Comparison of ENCODE assay signal across 23 cellular contexts in genomic region chr1:16338961-16339360, GRCh38. TPM values are rescaled to one million over a fixed set of nuclear protein-coding genes. Genes with fewer than 3 reads are reported as not detected.
DNase-seq lines count a peak whose midpoint lies in the region; ATAC-seq and TF ChIP-seq lines count a peak whose summit lies in the region.
"Had no signal": no experiment of that assay in that cellular context is flagged by ENCODE, and none has a peak within 500 bp of the region (broad histone marks: within the 10 kb centered on the region; RNA-seq: fewer than 3 reads in every experiment).

No MANE protein-coding gene starts in this region.

- ATAC-seq in WTC11 (no peak), HG03108 (IDR thresholded peaks at IDR 0.05; ENCODE audit: unreplicated experiment) (no peak), HG02571 (IDR thresholded peaks at IDR 0.05; ENCODE audit: unreplicated experiment) (no peak)
- ATAC-seq: HCT116, Panc1 had no signal

- TF ChIP-seq EP300 in suprapubic skin (IDR thresholded peaks at IDR 0.05), result no peak

- CTCF ChIA-PET in WTC11 (lab: Charles Lee), result no interaction called here

- H3K4me1 ChIP-seq in suprapubic skin, result no peaks in the 10 kb centered on the region
- H3K4me1 ChIP-seq in thyroid gland, result peaks cover 3 to 8% of the 10 kb centered on the region in 2 donors

- no peak overlapping the region for H3K4me3 ChIP-seq in suprapubic skin
- H3K4me3 ChIP-seq in thyroid gland (replicated peaks in 1 of 3), result no peak overlapping the region

- H3K27me3 Mint-ChIP-seq in activated T-cell treated with anti-CD3 and anti-CD28 coated beads, Interleukin-2, amount 50 U/mL, for 24 hours, result no peaks in the 10 kb centered on the region
- no peaks in the 10 kb centered on the region for H3K27me3 Mint-ChIP-seq in WTC11 (ENCODE audit: low read depth)

- TF ChIP-seq POLR2A in suprapubic skin (IDR thresholded peaks at IDR 0.05), result no peak
- no peak for TF ChIP-seq POLR2A in thyroid gland (IDR thresholded peaks at IDR 0.05)

- H3K4me3 Mint-ChIP-seq in activated T-cell treated with anti-CD3 and anti-CD28 coated beads, Interleukin-2, amount 50 U/mL, for 24 hours, result no peak overlapping the region
- H3K4me3 Mint-ChIP-seq in WTC11, result no peak overlapping the region

- H3K27me3 ChIP-seq in suprapubic skin (no peaks in the 10 kb centered on the region), thyroid gland (no peaks in the 10 kb centered on the region)

- POLR2A ChIA-PET in WTC11 (lab: Charles Lee), result no interaction called here

- intact Hi-C loops in thyroid gland (cut with DNase I), result no loop called here

- peaks cover 12% of the 10 kb centered on the region for H3K36me3 Mint-ChIP-seq in activated T-cell treated with anti-CD3 and anti-CD28 coated beads, Interleukin-2, amount 50 U/mL, for 24 hours (ENCODE audit: low read depth)
- H3K36me3 Mint-ChIP-seq in WTC11, result no peaks in the 10 kb centered on the region

- no peak for TF ChIP-seq CTCF in WTC11 (IDR thresholded peaks at IDR 0.05)
- no peak for TF ChIP-seq CTCF in suprapubic skin (IDR thresholded peaks at IDR 0.05)
- no peak for TF ChIP-seq CTCF in thyroid gland (IDR thresholded peaks at IDR 0.05)

- H3K4me1 Mint-ChIP-seq in activated T-cell treated with anti-CD3 and anti-CD28 coated beads, Interleukin-2, amount 50 U/mL, for 24 hours (ENCODE audit: low read depth), result peaks cover 30% of the 10 kb centered on the region
- peaks cover 14% of the 10 kb centered on the region for H3K4me1 Mint-ChIP-seq in WTC11

- no peak overlapping the region for H3K27ac Mint-ChIP-seq in activated T-cell treated with anti-CD3 and anti-CD28 coated beads, Interleukin-2, amount 50 U/mL, for 24 hours
- peak overlapping the region; percentile 1; the same call in 1 of the 2 replicates for H3K27ac Mint-ChIP-seq in WTC11

- no peaks in the 10 kb centered on the region for H3K36me3 ChIP-seq in suprapubic skin
- no peaks in the 10 kb centered on the region for H3K36me3 ChIP-seq in thyroid gland

- 93% methylated on average over 5 of the region's 5 CpGs for WGBS in suprapubic skin
- 96 to 97% methylated on average over 5 of the region's 5 CpGs for WGBS in thyroid gland, 2 donors

- H3K9me3 ChIP-seq in suprapubic skin (no peaks in the 10 kb centered on the region), thyroid gland (no peaks in the 10 kb centered on the region)

- DNase-seq in activated T-cell treated with anti-CD3 and anti-CD28 coated beads, Interleukin-2, amount 50 U/mL, for 24 hours, result peak; percentile 0
- DNase-seq in activated T-cell treated with anti-CD3 and anti-CD28 coated beads, Interleukin-2, amount 50 U/mL, for 1 hour, result no peak
- no peak for DNase-seq in WTC11 (ENCODE audit: low spot score)
- DNase-seq in iris pigment epithelial cell (ENCODE audit: low read depth), result peak; percentile 17
- DNase-seq in suprapubic skin (ENCODE audit: low spot score in 2 of 2), result peak; percentile 13 to 35
- no peak for DNase-seq in thyroid gland
- DNase-seq: 8988T, ACHN, DMS153, DND-41, KBM-7, MV-4-11, NCI-H1105, NCI-H146, NCI-H1930, NCI-H2107, NCI-H526 treated with DMSO at 0.1 percent for 48 hours, SHP77 had no signal

- H3K9me3 Mint-ChIP-seq in activated T-cell treated with anti-CD3 and anti-CD28 coated beads, Interleukin-2, amount 50 U/mL, for 24 hours, result no peaks in the 10 kb centered on the region
- H3K9me3 Mint-ChIP-seq in WTC11, result peaks cover 4% of the 10 kb centered on the region

- H3K27ac ChIP-seq in suprapubic skin, result no peak overlapping the region
- no peak overlapping the region for H3K27ac ChIP-seq in thyroid gland
- H3K27ac ChIP-seq: RWPE1 had no signal

TF ChIP-seq in WTC11, 78 proteins besides CTCF, POLR2A, EP300 and RAD21:
- no peak for TF ChIP-seq GTF2I (CRISPR knock-in tag; conservative IDR thresholded peaks at IDR 0.05)
- no peak for TF ChIP-seq E2F4 (CRISPR knock-in tag; IDR thresholded peaks at IDR 0.05; ENCODE audit: borderline replicate concordance, low read depth)
- no peak for TF ChIP-seq ZNF232 (CRISPR knock-in tag; IDR thresholded peaks at IDR 0.05)
- TF ChIP-seq ARID4B (CRISPR knock-in tag; IDR thresholded peaks at IDR 0.05; ENCODE audit: borderline replicate concordance), result no peak
- no peak for TF ChIP-seq AR (CRISPR knock-in tag; IDR thresholded peaks at IDR 0.05)
- no peak for TF ChIP-seq ATF2 (CRISPR knock-in tag; IDR thresholded peaks at IDR 0.05; ENCODE audit: borderline replicate concordance, low read depth)
- no peak for TF ChIP-seq ZNF423 (CRISPR knock-in tag; IDR thresholded peaks at IDR 0.05)
- no peak for TF ChIP-seq JAZF1 (CRISPR knock-in tag; IDR thresholded peaks at IDR 0.05)

RNA-seq across cellular contexts. Expression of gene FBXO42, which starts 13.3 kb away (rescaled TPM):
- total RNA-seq in WTC11 (2021) (16.6 to 18.0 TPM (median 17.5 TPM) in 3 replicates), suprapubic skin (10 to 100 TPM; 51.1 to 61.4 (median 55.5) TPM), thyroid gland (10 to 100 TPM; 24.3 to 41.9 (median 31.9) TPM)

RNA-seq across cellular contexts. Expression of gene SZRD1, which starts 28.1 kb away (rescaled TPM):
- total RNA-seq in WTC11 (2021) (94.9 to 113 TPM (median 104 TPM) in 3 replicates), suprapubic skin (10 to 100 TPM; 48.0 to 59.5 (median 58.0) TPM), thyroid gland (10 to 100 TPM; 59.4 to 82.8 (median 74.4) TPM)

Comparison
In these comparisons a context has a peak if more than half of its experiments do, and no peak if none do; other contexts are left out.
1. DNase-seq: peak in activated T-cell treated with anti-CD3 and anti-CD28 coated beads, Interleukin-2, amount 50 U/mL, for 24 hours (single experiment), iris pigment epithelial cell (single experiment) and suprapubic skin (2 of 2); none in activated T-cell treated with anti-CD3 and anti-CD28 coated beads, Interleukin-2, amount 50 U/mL, for 1 hour (single experiment), WTC11 (single experiment) and thyroid gland (0 of 2).